ENCODE assay signal across 2 cellular contexts in the genomic region with DNA sequence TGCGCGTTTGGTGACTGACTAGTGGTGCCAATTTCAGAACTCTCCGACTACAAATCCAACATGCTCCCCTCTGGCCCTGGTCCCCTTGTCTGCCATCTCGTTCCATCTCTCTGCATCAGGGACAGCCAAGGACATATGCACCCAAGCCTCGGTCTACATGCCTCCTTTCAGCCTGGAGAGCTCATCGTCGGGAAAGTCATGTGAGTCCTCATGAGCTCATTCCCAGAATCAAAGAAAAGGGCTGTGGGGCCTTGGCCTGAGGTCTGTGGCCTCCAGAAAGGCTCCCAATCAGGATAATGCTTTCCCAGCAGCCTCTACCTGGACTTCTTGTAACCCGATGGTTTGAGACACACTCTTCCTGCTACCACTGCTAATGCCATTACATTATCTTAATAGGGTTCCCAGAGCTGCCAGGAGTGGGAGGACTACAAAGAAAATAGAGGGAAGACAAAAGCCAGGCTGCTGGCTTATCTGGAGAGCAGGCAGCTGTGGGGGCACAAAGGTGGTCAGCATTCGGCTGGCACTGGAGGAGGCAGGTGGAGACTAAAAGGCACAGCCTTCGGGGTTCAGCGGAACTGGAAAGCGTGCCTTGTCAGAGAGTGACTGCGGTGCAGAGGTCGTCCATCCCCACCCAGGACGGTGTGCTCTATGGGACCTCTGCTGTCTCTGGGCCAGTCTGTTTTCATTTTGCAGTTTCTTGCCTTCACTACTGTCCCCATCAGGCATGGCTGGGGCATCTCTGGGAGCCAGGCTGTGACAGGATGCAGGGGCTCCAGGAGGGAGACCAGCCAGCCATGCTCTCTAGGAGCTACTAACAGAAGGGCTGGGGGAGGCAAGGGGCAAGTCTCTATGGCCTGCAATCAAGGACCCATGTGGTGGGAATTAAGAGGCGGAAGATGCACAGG.
A peak's percentile ranks its signal among the peaks of the same experiment; 100 is the strongest.
TF ChIP-seq lines count a peak whose summit lies in the region.

No MANE protein-coding gene starts in this region.

TF ChIP-seq in SK-N-SH, 30 proteins besides CTCF, POLR2A, EP300 and RAD21:
- TF ChIP-seq RCOR1 (IDR thresholded peaks at IDR 0.05; ENCODE audit: low read length) (peak; percentile 95), FOXM1 (IDR thresholded peaks at IDR 0.05; ENCODE audit: low read depth) (no peak), RFX5 (IDR thresholded peaks at IDR 0.05; ENCODE audit: low read length) (no peak), CHD2 (IDR thresholded peaks at IDR 0.05; ENCODE audit: low read length, partially characterized antibody) (peak; percentile 87), JUND (IDR thresholded peaks at IDR 0.05) (no peak), MXI1 (IDR thresholded peaks at IDR 0.05; ENCODE audit: low read depth, low read length) (peak; percentile 57; the same call in 1 of the 2 replicates), ELF1 (IDR thresholded peaks at IDR 0.05) (no peak), FOXJ3 (CRISPR knock-in tag; IDR thresholded peaks at IDR 0.05) (peak; percentile 96), POLR2AphosphoS5 (IDR thresholded peaks at IDR 0.05; ENCODE audit: low read depth, low read length) (peak; percentile 34; the same call in 1 of the 2 replicates), TAF1 (IDR thresholded peaks at IDR 0.05; ENCODE audit: borderline replicate concordance, low read depth, low read length) (no peak), GATA2 (CRISPR knock-in tag; IDR thresholded peaks at IDR 0.05) (peak; percentile 98), TCF12 (IDR thresholded peaks at IDR 0.05) (peak; percentile 75)
- TF ChIP-seq, protein P1, sequence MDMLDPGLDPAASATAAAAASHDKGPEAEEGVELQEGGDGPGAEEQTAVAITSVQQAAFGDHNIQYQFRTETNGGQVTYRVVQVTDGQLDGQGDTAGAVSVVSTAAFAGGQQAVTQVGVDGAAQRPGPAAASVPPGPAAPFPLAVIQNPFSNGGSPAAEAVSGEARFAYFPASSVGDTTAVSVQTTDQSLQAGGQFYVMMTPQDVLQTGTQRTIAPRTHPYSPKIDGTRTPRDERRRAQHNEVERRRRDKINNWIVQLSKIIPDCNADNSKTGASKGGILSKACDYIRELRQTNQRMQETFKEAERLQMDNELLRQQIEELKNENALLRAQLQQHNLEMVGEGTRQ (IDR thresholded peaks at IDR 0.05; ENCODE audit: borderline replicate concordance, low read depth, low read length) = no peak
- TF ChIP-seq, protein P2, sequence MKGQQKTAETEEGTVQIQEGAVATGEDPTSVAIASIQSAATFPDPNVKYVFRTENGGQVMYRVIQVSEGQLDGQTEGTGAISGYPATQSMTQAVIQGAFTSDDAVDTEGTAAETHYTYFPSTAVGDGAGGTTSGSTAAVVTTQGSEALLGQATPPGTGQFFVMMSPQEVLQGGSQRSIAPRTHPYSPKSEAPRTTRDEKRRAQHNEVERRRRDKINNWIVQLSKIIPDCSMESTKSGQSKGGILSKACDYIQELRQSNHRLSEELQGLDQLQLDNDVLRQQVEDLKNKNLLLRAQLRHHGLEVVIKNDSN (IDR thresholded peaks at IDR 0.05; ENCODE audit: borderline replicate concordance, low read depth) = no peak
TF ChIP-seq in SK-N-SH: peak in this region for 7.

TF ChIP-seq in GM23338, 12 proteins besides CTCF, POLR2A, EP300 and RAD21:
- TF ChIP-seq CREB1 (CRISPR knock-in tag; IDR thresholded peaks at IDR 0.05; ENCODE audit: low read depth) = no peak
- no peak for TF ChIP-seq NANOG (IDR thresholded peaks at IDR 0.05; ENCODE audit: borderline replicate concordance)
- TF ChIP-seq, protein P3, sequence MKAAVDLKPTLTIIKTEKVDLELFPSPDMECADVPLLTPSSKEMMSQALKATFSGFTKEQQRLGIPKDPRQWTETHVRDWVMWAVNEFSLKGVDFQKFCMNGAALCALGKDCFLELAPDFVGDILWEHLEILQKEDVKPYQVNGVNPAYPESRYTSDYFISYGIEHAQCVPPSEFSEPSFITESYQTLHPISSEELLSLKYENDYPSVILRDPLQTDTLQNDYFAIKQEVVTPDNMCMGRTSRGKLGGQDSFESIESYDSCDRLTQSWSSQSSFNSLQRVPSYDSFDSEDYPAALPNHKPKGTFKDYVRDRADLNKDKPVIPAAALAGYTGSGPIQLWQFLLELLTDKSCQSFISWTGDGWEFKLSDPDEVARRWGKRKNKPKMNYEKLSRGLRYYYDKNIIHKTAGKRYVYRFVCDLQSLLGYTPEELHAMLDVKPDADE (IDR thresholded peaks at IDR 0.05) = no peak
- TF ChIP-seq ZNF331 (CRISPR knock-in tag; IDR thresholded peaks at IDR 0.05; ENCODE audit: low read depth) = no peak
- no peak for TF ChIP-seq ZNF114 (CRISPR knock-in tag; IDR thresholded peaks at IDR 0.05)
- no peak for TF ChIP-seq JUNB (IDR thresholded peaks at IDR 0.05; ENCODE audit: unreplicated experiment)
- no peak for TF ChIP-seq STAT1 (IDR thresholded peaks at IDR 0.05; ENCODE audit: unreplicated experiment)
- TF ChIP-seq EZH2phosphoT487 (IDR thresholded peaks at IDR 0.05; ENCODE audit: unreplicated experiment) = no peak
- no peak for TF ChIP-seq ZNF462 (CRISPR knock-in tag; IDR thresholded peaks at IDR 0.05)
- TF ChIP-seq, protein P4, sequence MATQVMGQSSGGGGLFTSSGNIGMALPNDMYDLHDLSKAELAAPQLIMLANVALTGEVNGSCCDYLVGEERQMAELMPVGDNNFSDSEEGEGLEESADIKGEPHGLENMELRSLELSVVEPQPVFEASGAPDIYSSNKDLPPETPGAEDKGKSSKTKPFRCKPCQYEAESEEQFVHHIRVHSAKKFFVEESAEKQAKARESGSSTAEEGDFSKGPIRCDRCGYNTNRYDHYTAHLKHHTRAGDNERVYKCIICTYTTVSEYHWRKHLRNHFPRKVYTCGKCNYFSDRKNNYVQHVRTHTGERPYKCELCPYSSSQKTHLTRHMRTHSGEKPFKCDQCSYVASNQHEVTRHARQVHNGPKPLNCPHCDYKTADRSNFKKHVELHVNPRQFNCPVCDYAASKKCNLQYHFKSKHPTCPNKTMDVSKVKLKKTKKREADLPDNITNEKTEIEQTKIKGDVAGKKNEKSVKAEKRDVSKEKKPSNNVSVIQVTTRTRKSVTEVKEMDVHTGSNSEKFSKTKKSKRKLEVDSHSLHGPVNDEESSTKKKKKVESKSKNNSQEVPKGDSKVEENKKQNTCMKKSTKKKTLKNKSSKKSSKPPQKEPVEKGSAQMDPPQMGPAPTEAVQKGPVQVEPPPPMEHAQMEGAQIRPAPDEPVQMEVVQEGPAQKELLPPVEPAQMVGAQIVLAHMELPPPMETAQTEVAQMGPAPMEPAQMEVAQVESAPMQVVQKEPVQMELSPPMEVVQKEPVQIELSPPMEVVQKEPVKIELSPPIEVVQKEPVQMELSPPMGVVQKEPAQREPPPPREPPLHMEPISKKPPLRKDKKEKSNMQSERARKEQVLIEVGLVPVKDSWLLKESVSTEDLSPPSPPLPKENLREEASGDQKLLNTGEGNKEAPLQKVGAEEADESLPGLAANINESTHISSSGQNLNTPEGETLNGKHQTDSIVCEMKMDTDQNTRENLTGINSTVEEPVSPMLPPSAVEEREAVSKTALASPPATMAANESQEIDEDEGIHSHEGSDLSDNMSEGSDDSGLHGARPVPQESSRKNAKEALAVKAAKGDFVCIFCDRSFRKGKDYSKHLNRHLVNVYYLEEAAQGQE (IDR thresholded peaks at IDR 0.05; ENCODE audit: unreplicated experiment) = no peak
- TF ChIP-seq POLR2AphosphoS5 (IDR thresholded peaks at IDR 0.05; ENCODE audit: low read depth) = no peak
- TF ChIP-seq EZH2 (IDR thresholded peaks at IDR 0.05; ENCODE audit: low read depth, unreplicated experiment) = no peak
